ENCODE assay signal across 1 cellular context in genomic region chr9:78286946-78287388, GRCh38.
TF ChIP-seq lines count a peak whose summit lies in the region.

No MANE protein-coding gene starts in this region.

TF ChIP-seq in HepG2, 621 proteins besides CTCF, POLR2A, EP300 and RAD21 (continued from another document and continues in another):
- TF ChIP-seq MTERF4 (CRISPR knock-in tag; IDR thresholded peaks at IDR 0.05) (no peak), ZNF451 (CRISPR knock-in tag; IDR thresholded peaks at IDR 0.05) (0 out of 2 replicates have a peak, but pooled peaks have one; percentile 38), ZNF773 (CRISPR knock-in tag; IDR thresholded peaks at IDR 0.05; ENCODE audit: borderline replicate concordance) (no peak), FOSL1 (CRISPR knock-in tag; IDR thresholded peaks at IDR 0.05; ENCODE audit: borderline replicate concordance) (no peak), ZNF180 (CRISPR knock-in tag; IDR thresholded peaks at IDR 0.05; ENCODE audit: borderline replicate concordance, low read depth) (no peak), ZFP36L1 (CRISPR knock-in tag; IDR thresholded peaks at IDR 0.05) (peak; percentile 22; the same call in 1 of the 2 replicates), ZNF550 (CRISPR knock-in tag; IDR thresholded peaks at IDR 0.05; ENCODE audit: borderline replicate concordance) (no peak), ZFX (CRISPR knock-in tag; IDR thresholded peaks at IDR 0.05; ENCODE audit: low read depth) (0 out of 2 replicates have a peak, but pooled peaks have one; percentile 31), XRCC5 (optimal IDR thresholded peaks at IDR 0.05; ENCODE audit: low read length) (no peak), MAFG (CRISPR knock-in tag; IDR thresholded peaks at IDR 0.05) (no peak), ZNF607 (CRISPR knock-in tag; IDR thresholded peaks at IDR 0.05; ENCODE audit: borderline replicate concordance) (no peak), ZNF749 (CRISPR knock-in tag; IDR thresholded peaks at IDR 0.05; ENCODE audit: borderline replicate concordance) (no peak), RBM22 (optimal IDR thresholded peaks at IDR 0.05; ENCODE audit: low read length) (no peak), ESRRA (CRISPR knock-in tag; IDR thresholded peaks at IDR 0.05; ENCODE audit: low read depth) (no peak), HNF4A (CRISPR knock-in tag; IDR thresholded peaks at IDR 0.05) (peak; percentile 96), ZNF768 (CRISPR knock-in tag; IDR thresholded peaks at IDR 0.05) (no peak), ATF4 (CRISPR knock-in tag; IDR thresholded peaks at IDR 0.05) (peak in 1 of 2 experiments; percentile 72; a peak in 2 of 4 replicates), ZNF275 (CRISPR knock-in tag; IDR thresholded peaks at IDR 0.05; ENCODE audit: borderline replicate concordance) (no peak), POGK (CRISPR knock-in tag; conservative IDR thresholded peaks at IDR 0.05) (peak; percentile 63; the same call in 1 of the 2 replicates), ZNF468 (CRISPR knock-in tag; IDR thresholded peaks at IDR 0.05) (no peak), ZNF318 (CRISPR knock-in tag; IDR thresholded peaks at IDR 0.05) (no peak), SMAD9 (CRISPR knock-in tag; IDR thresholded peaks at IDR 0.05) (no peak), REL (CRISPR knock-in tag; conservative IDR thresholded peaks at IDR 0.05) (no peak), PHF5A (CRISPR knock-in tag; IDR thresholded peaks at IDR 0.05; ENCODE audit: low read depth, unreplicated experiment) (no peak), ZNF562 (CRISPR knock-in tag; IDR thresholded peaks at IDR 0.05; ENCODE audit: borderline replicate concordance) (no peak), ZBTB1 (CRISPR knock-in tag; IDR thresholded peaks at IDR 0.05; ENCODE audit: borderline replicate concordance) (no peak), ZNF260 (CRISPR knock-in tag; IDR thresholded peaks at IDR 0.05; ENCODE audit: borderline replicate concordance, low read depth) (no peak), TOE1 (CRISPR knock-in tag; IDR thresholded peaks at IDR 0.05) (no peak), PHB2 (IDR thresholded peaks at IDR 0.05; ENCODE audit: partially characterized antibody) (no peak), ZNF891 (CRISPR knock-in tag; IDR thresholded peaks at IDR 0.05) (no peak), KDM4B (CRISPR knock-in tag; IDR thresholded peaks at IDR 0.05) (peak; percentile 89), SP140L (CRISPR knock-in tag; IDR thresholded peaks at IDR 0.05; ENCODE audit: borderline replicate concordance) (no peak), NR2C2 (CRISPR knock-in tag; IDR thresholded peaks at IDR 0.05; ENCODE audit: borderline replicate concordance) (peak; percentile 44; the same call in 1 of the 2 replicates), FOXJ3 (CRISPR knock-in tag; IDR thresholded peaks at IDR 0.05; ENCODE audit: borderline replicate concordance) (peak; percentile 58; the same call in 1 of the 2 replicates), ATF5 (CRISPR knock-in tag; IDR thresholded peaks at IDR 0.05; ENCODE audit: low read depth) (peak; percentile 40; the same call in 1 of the 2 replicates), ZNF292 (CRISPR knock-in tag; IDR thresholded peaks at IDR 0.05; ENCODE audit: borderline replicate concordance, low read depth) (peak; percentile 46; the same call in 1 of the 2 replicates), NCOA2 (CRISPR knock-in tag; IDR thresholded peaks at IDR 0.05) (peak; percentile 91), KMT2A (CRISPR knock-in tag; IDR thresholded peaks at IDR 0.05) (no peak), MAX (IDR thresholded peaks at IDR 0.05) (peak; percentile 54), ZSCAN9 (CRISPR knock-in tag; IDR thresholded peaks at IDR 0.05; ENCODE audit: borderline replicate concordance) (no peak), ZBTB37 (CRISPR knock-in tag; IDR thresholded peaks at IDR 0.05) (no peak), SSRP1 (CRISPR knock-in tag; IDR thresholded peaks at IDR 0.05) (no peak), ZBTB7B (CRISPR knock-in tag; IDR thresholded peaks at IDR 0.05) (peak; percentile 72), MAFK (conservative IDR thresholded peaks at IDR 0.05 in 1 of 2, IDR thresholded peaks at IDR 0.05 in 1 of 2; ENCODE audit: low read length in 2 of 2) (no peak), HNRNPLL (IDR thresholded peaks at IDR 0.05; ENCODE audit: low read depth, low read length, poor library complexity, severe bottlenecking) (no peak), ZFY (CRISPR knock-in tag; IDR thresholded peaks at IDR 0.05) (no peak), ZNF530 (CRISPR knock-in tag; IDR thresholded peaks at IDR 0.05; ENCODE audit: low read depth) (no peak), THYN1 (CRISPR knock-in tag; IDR thresholded peaks at IDR 0.05; ENCODE audit: borderline replicate concordance, low read depth) (peak; percentile 38; the same call in 1 of the 2 replicates), BHLHE40 (IDR thresholded peaks at IDR 0.05; ENCODE audit: low read length) (peak; percentile 91), ZNF740 (CRISPR knock-in tag; IDR thresholded peaks at IDR 0.05) (no peak), ZNF678 (CRISPR knock-in tag; IDR thresholded peaks at IDR 0.05) (no peak), HES4 (CRISPR knock-in tag; IDR thresholded peaks at IDR 0.05; ENCODE audit: borderline replicate concordance) (no peak), ZNF367 (CRISPR knock-in tag; IDR thresholded peaks at IDR 0.05; ENCODE audit: borderline replicate concordance) (no peak), ARNT (IDR thresholded peaks at IDR 0.05) (no peak), TEAD2 (CRISPR knock-in tag; IDR thresholded peaks at IDR 0.05) (no peak)
